ENCODE assay signal across 8 cellular contexts in the genomic region with DNA sequence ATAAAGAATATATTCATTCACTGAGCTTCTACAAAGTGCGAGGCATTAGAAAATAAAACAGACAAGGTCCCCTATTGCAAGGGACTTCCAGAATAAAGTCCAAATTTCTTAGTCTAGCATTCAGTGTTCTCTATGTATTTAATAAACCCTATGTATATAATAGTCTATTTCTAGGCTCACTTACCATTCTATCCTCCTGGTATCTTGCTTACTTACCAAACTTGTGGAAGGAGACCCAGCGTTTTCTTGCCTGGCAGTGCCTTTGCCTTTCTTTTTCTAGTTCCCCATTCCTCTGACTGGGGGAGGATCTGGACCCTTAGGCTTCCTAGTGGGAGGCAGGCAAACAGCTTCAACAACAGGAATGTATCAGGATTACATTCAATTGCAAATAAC. TPM values are rescaled to one million over a fixed set of nuclear protein-coding genes. Genes with fewer than 3 reads are reported as not detected.
DNase-seq lines count a peak whose midpoint lies in the region; ATAC-seq and TF ChIP-seq lines count a peak whose summit lies in the region.

No MANE protein-coding gene starts in this region.

- H3K4ac ChIP-seq in mesenchymal stem cell (ENCODE audit: low read depth in 1 of 2, low read length in 2 of 2), result no peak overlapping the region

- no peaks in the 10 kb centered on the region for H3K27me3 ChIP-seq in heart right ventricle
- peaks cover 0 to 16% of the 10 kb centered on the region in 2 experiments for H3K27me3 ChIP-seq in mesenchymal stem cell (ENCODE audit: control insufficient read depth in 1 of 2, insufficient read depth in 1 of 2, low read length in 2 of 2)
- H3K27me3 ChIP-seq in vagina, result no peaks in the 10 kb centered on the region

- H3K27ac ChIP-seq in heart right ventricle (peak overlapping the region; percentile 88 to 98 (median 94)), mesenchymal stem cell (ENCODE audit: low read length, poor library complexity, severe bottlenecking) (no peak overlapping the region), vagina (peak overlapping the region; percentile 92)

- peak overlapping the region in 9 of 10 donors; percentile 75 to 98 (median 94) for H3K4me3 ChIP-seq in heart right ventricle
- peak overlapping the region; percentile 72 for H3K4me3 ChIP-seq in astrocyte of the cerebellum (ENCODE audit: low read depth, low read length)
- H3K4me3 ChIP-seq in mesenchymal stem cell (ENCODE audit: insufficient read depth in 1 of 2, low read depth in 1 of 2, low read length in 2 of 2), result peak overlapping the region in 1 of 2 experiments; percentile 70
- peak overlapping the region; percentile 96 to 99 for H3K4me3 ChIP-seq in vagina

- H2AFZ ChIP-seq in mesenchymal stem cell (ENCODE audit: low read depth, low read length), result no peak overlapping the region

- no peaks in the 10 kb centered on the region for H3K36me3 ChIP-seq in heart right ventricle
- peaks cover 0 to 3% of the 10 kb centered on the region in 2 experiments for H3K36me3 ChIP-seq in mesenchymal stem cell (ENCODE audit: control insufficient read depth in 1 of 2, insufficient read depth in 2 of 2, low read depth in 1 of 2, low read length in 2 of 2)
- no peaks in the 10 kb centered on the region for H3K36me3 ChIP-seq in vagina

- H3K14ac ChIP-seq in mesenchymal stem cell (ENCODE audit: low read length in 2 of 2), result no peak overlapping the region

- no peak overlapping the region for H3K18ac ChIP-seq in mesenchymal stem cell (ENCODE audit: low read depth in 1 of 2, low read length in 2 of 2)

- H2BK12ac ChIP-seq in mesenchymal stem cell (ENCODE audit: low read length in 2 of 2), result no peak overlapping the region

- H3K79me1 ChIP-seq in mesenchymal stem cell (replicated peaks; ENCODE audit: low read length, poor library complexity, severe bottlenecking), result peaks cover 14% of the 10 kb centered on the region

- no peak overlapping the region for H2BK15ac ChIP-seq in mesenchymal stem cell (ENCODE audit: low read depth, poor library complexity, severe bottlenecking)

- intact Hi-C loops in heart right ventricle (cut with DNase I), result loop anchor here in 3 of 10 donors (2.0 to 5.0 kb wide), 4 partner anchors 24 to 72 kb away; partner anchors contain the start of gene AK2 (in 1 of the 3)
- intact Hi-C loops in left cardiac atrium (cut with DNase I), result no loop called here
- intact Hi-C loops in vagina (cut with DNase I), result no loop called here

- no peak overlapping the region for H3K4me2 ChIP-seq in mesenchymal stem cell (ENCODE audit: low read length, poor library complexity, severe bottlenecking)

- H4K91ac ChIP-seq in mesenchymal stem cell (ENCODE audit: low read length), result no peak overlapping the region

- H3K9me3 ChIP-seq in heart right ventricle (no peaks in the 10 kb centered on the region), mesenchymal stem cell (ENCODE audit: control insufficient read depth, low read length) (no peaks in the 10 kb centered on the region), vagina (no peaks in the 10 kb centered on the region)

- DNase-seq in heart right ventricle (no peak), left cardiac atrium (no peak), astrocyte of the cerebellum (ENCODE audit: low read depth) (no peak), mesenchymal stem cell (no peak), vagina (ENCODE audit: extremely low spot score in 2 of 2) (no peak), dedifferentiated amniotic fluid mesenchymal stem cell (ENCODE audit: extremely low spot score) (no peak)

- H2AK5ac ChIP-seq in mesenchymal stem cell (ENCODE audit: low read length, severe bottlenecking), result no peak overlapping the region

- ATAC-seq in heart right ventricle, result no peak
- no peak for ATAC-seq in left cardiac atrium
- ATAC-seq in HG03135 (IDR thresholded peaks at IDR 0.05; ENCODE audit: unreplicated experiment), result no peak
- no peak for ATAC-seq in HG02870 (IDR thresholded peaks at IDR 0.05; ENCODE audit: unreplicated experiment)

- peak overlapping the region; percentile 46 for H3K9ac ChIP-seq in mesenchymal stem cell (ENCODE audit: low read length)

- H2BK5ac ChIP-seq in mesenchymal stem cell (ENCODE audit: low read depth, low read length, poor library complexity, severe bottlenecking), result no peak overlapping the region

- TF ChIP-seq POLR2A in vagina (IDR thresholded peaks at IDR 0.05), result no peak

- TF ChIP-seq CTCF in heart right ventricle (IDR thresholded peaks at IDR 0.05) (no peak), astrocyte of the cerebellum (IDR thresholded peaks at IDR 0.05; ENCODE audit: low read depth, low read length, missing control alignments) (no peak), vagina (IDR thresholded peaks at IDR 0.05) (no peak)

- H2BK120ac ChIP-seq in mesenchymal stem cell (ENCODE audit: low read depth, low read length), result no peak overlapping the region

- in situ Hi-C loops in astrocyte of the cerebellum (cut with HindIII; ENCODE audit: low sequenced_read_pairs), result no loop called here

- H4K8ac ChIP-seq in mesenchymal stem cell (ENCODE audit: low read length), result peak overlapping the region; percentile 52

- H3K23ac ChIP-seq in mesenchymal stem cell (ENCODE audit: low read length in 2 of 2), result no peak overlapping the region

- H3K4me1 ChIP-seq in heart right ventricle (peaks cover 0 to 39% (median 31%) of the 10 kb centered on the region in 9 donors), mesenchymal stem cell (ENCODE audit: control insufficient read depth, insufficient read depth, low read depth, low read length) (peaks cover 14% of the 10 kb centered on the region), vagina (peaks cover 30% of the 10 kb centered on the region)

- WGBS in heart right ventricle, 2 donors, result 48 to 58% methylated on average over 2 of the region's 2 CpGs
- WGBS in mesenchymal stem cell, result 74% methylated on average over 2 of the region's 2 CpGs

RNA-seq across cellular contexts. Expression of gene RNF19B, which starts 0.6 kb away (rescaled TPM):
- total RNA-seq in heart right ventricle, result 10 to 100 TPM; 10.2 to 36.9 (median 13.8) TPM
- 1 to 10 TPM; 1.1 to 7.0 TPM for polyA plus RNA-seq in heart right ventricle
- 10 to 100 TPM; 10.7 to 12.8 TPM for total RNA-seq in left cardiac atrium
- polyA plus RNA-seq in mesenchymal stem cell (2013, experiment 1 of 2), result 6.5 TPM
- polyA plus RNA-seq in mesenchymal stem cell (2013, experiment 2 of 2), result 6.1 TPM
- total RNA-seq in vagina, result 24.6 TPM
